In genomic region chr10:97186911-97187310, GRCh38 we compare ENCODE assay signal across 18 cellular contexts. TPM values are rescaled to one million over a fixed set of nuclear protein-coding genes. Genes with fewer than 3 reads are reported as not detected.
"Had no signal": no experiment of that assay in that cellular context is flagged by ENCODE, and none has a peak within 500 bp of the region (broad histone marks: within the 10 kb centered on the region; RNA-seq: fewer than 3 reads in every experiment).

No MANE protein-coding gene starts in this region.

- H3K9me3 Mint-ChIP-seq: activated B cell treated with CpG ODN at 0.5 μM for 24 hours; activated CD4-positive, alpha-beta memory T cell treated with anti-CD3 and anti-CD28 coated beads, Interleukin-2, amount 10 ng/mL, durations not matched to agents 7 days and 5 days; activated naive CD8-positive, alpha-beta T cell treated with anti-CD3 and anti-CD28 coated beads, Interleukin-2, amount 10 ng/mL, durations not matched to agents 7 days and 5 days; activated T-helper 2 cell treated with anti-CD3 and anti-CD28 coated beads, Interferon-gamma antibody, Interleukin-2, Interleukin-4, amounts not matched to agents 10 μg/mL and 5 μg/mL and 100 μg/mL, durations not matched to agents 14 hours and 24 hours and 36 hours had no signal

- H3K27ac ChIP-seq: brain microvascular endothelial cell, coronary artery, left lung, thyroid gland had no signal

- H3K4me3 ChIP-seq: coronary artery, left lung, thyroid gland had no signal

- ATAC-seq: activated CD8-positive, alpha-beta memory T cell treated with anti-CD3 and anti-CD28 coated beads, Interleukin-2, amount 10 ng/mL, durations not matched to agents 7 days and 5 days; left lung had no signal

- DNase-seq: activated B cell treated with CpG ODN at 0.5 μM for 24 hours; activated CD4-positive, alpha-beta memory T cell treated with anti-CD3 and anti-CD28 coated beads, Interleukin-2, amount 10 ng/mL, durations not matched to agents 7 days and 5 days; activated CD4-positive, alpha-beta T cell treated with anti-CD3 and anti-CD28 coated beads for 48 hours; activated CD8-positive, alpha-beta memory T cell treated with anti-CD3 and anti-CD28 coated beads, Interleukin-2, amount 10 ng/mL, durations not matched to agents 7 days and 5 days; activated naive CD4-positive, alpha-beta T cell treated with Interleukin-2 at 50 U/mL for 16 hours; activated naive CD8-positive, alpha-beta T cell treated with anti-CD3 and anti-CD28 coated beads, Interleukin-2, amount 10 ng/mL, durations not matched to agents 7 days and 5 days; amygdala; brain microvascular endothelial cell; foreskin melanocyte; left lung; mammary epithelial cell; stimulated activated CD4-positive, alpha-beta T cell treated with anti-CD3 and anti-CD28 coated beads, Interleukin-12 subunit alpha, Interleukin-12 subunit beta, amount 100 ng/mL, for 4 hours; stimulated activated CD4-positive, alpha-beta T cell treated with anti-CD3 and anti-CD28 coated beads, Interleukin-1b, Interleukin-23, amount 100 ng/mL, for 48 hours; stimulated activated CD8-positive, alpha-beta memory T cell treated with anti-CD3 and anti-CD28 coated beads, Interleukin-4, amount 100 ng/mL, for 48 hours; stimulated activated naive CD4-positive, alpha-beta T cell; thyroid gland had no signal

- H3K27ac Mint-ChIP-seq: activated B cell treated with CpG ODN at 0.5 μM for 24 hours; activated CD4-positive, alpha-beta memory T cell treated with anti-CD3 and anti-CD28 coated beads, Interleukin-2, amount 10 ng/mL, durations not matched to agents 7 days and 5 days; activated CD8-positive, alpha-beta memory T cell treated with anti-CD3 and anti-CD28 coated beads, Interleukin-2, amount 10 ng/mL, durations not matched to agents 7 days and 5 days; activated naive CD8-positive, alpha-beta T cell treated with anti-CD3 and anti-CD28 coated beads, Interleukin-2, amount 10 ng/mL, durations not matched to agents 7 days and 5 days; activated T-helper 2 cell treated with anti-CD3 and anti-CD28 coated beads, Interferon-gamma antibody, Interleukin-2, Interleukin-4, amounts not matched to agents 10 μg/mL and 5 μg/mL and 100 μg/mL, durations not matched to agents 14 hours and 24 hours and 36 hours had no signal

- H3K36me3 ChIP-seq: brain microvascular endothelial cell, left lung, thyroid gland had no signal

- H3K27me3 ChIP-seq: thyroid gland had no signal

- H3K36me3 Mint-ChIP-seq: activated CD8-positive, alpha-beta memory T cell treated with anti-CD3 and anti-CD28 coated beads, Interleukin-2, amount 10 ng/mL, durations not matched to agents 7 days and 5 days; activated naive CD8-positive, alpha-beta T cell treated with anti-CD3 and anti-CD28 coated beads, Interleukin-2, amount 10 ng/mL, durations not matched to agents 7 days and 5 days had no signal

- H3K9me3 ChIP-seq: left lung, thyroid gland had no signal

- H3K4me3 Mint-ChIP-seq: activated CD4-positive, alpha-beta memory T cell treated with anti-CD3 and anti-CD28 coated beads, Interleukin-2, amount 10 ng/mL, durations not matched to agents 7 days and 5 days; activated CD8-positive, alpha-beta memory T cell treated with anti-CD3 and anti-CD28 coated beads, Interleukin-2, amount 10 ng/mL, durations not matched to agents 7 days and 5 days had no signal

RNA-seq across cellular contexts. Expression of gene SLIT1, which starts 1.2 kb away (rescaled TPM):
- total RNA-seq: mammary epithelial cell had no signal
